Comparison of ENCODE assay signal across 8 cellular contexts in genomic region chr6:16205377-16206144, GRCh38. TPM values are rescaled to one million over a fixed set of nuclear protein-coding genes. Genes with fewer than 3 reads are reported as not detected.
DNase-seq lines count a peak whose midpoint lies in the region; ATAC-seq, FAIRE-seq and TF ChIP-seq lines count a peak whose summit lies in the region.

No MANE protein-coding gene starts in this region.

- peak; percentile 86 for ATAC-seq in GM21825 (IDR thresholded peaks at IDR 0.05; ENCODE audit: unreplicated experiment)

- H3K9ac ChIP-seq in endothelial cell of umbilical vein (replicated peaks; ENCODE audit: extremely low read depth, insufficient read depth, low read length): no peak overlapping the region

- H3K27me3 ChIP-seq in endothelial cell of umbilical vein (ENCODE audit: control insufficient read depth in 2 of 2, insufficient read depth in 2 of 2, low read length in 2 of 2): no peaks in the 10 kb centered on the region
- peaks cover 3% of the 10 kb centered on the region for H3K27me3 ChIP-seq in suprapubic skin

- no peak overlapping the region for H3K4me3 ChIP-seq in endothelial cell of umbilical vein (replicated peaks in 1 of 3; ENCODE audit: insufficient read depth in 1 of 3, low read depth in 1 of 3, low read length in 3 of 3)
- H3K4me3 ChIP-seq in suprapubic skin: no peak overlapping the region

- BruUV-seq in endothelial cell of umbilical vein (replicated peaks; lab: Mats Ljungman, UMichigan): no TSS peak

- TF ChIP-seq CTCF in endothelial cell of umbilical vein (IDR thresholded peaks at IDR 0.05; ENCODE audit: extremely low read depth in 1 of 2, insufficient read depth in 1 of 2, low read depth in 1 of 2, low read length in 2 of 2): no peak
- no peak for TF ChIP-seq CTCF in suprapubic skin (IDR thresholded peaks at IDR 0.05)

- DNase-seq in GM12891 (ENCODE audit: insufficient read length, low spot score) (no peak), M059J (ENCODE audit: low read depth) (peak; percentile 93), endothelial cell of umbilical vein (ENCODE audit: low read depth, low spot score) (peak; percentile 29), suprapubic skin (ENCODE audit: low spot score in 2 of 2) (no peak), NCI-H187 (lab: John Stamatoyannopoulos, UW) (no peak), NOMO-1 treated with DMSO at 0.1 percent for 48 hours (lab: John Stamatoyannopoulos, UW; ENCODE audit: unreplicated experiment) (no peak), posterior vena cava (ENCODE audit: low spot score) (no peak)

- FAIRE-seq in GM12891 (lab: Jason Lieb, UNC) (peak; percentile 93), endothelial cell of umbilical vein (lab: Jason Lieb, UNC) (no peak)

- dilution Hi-C loops in endothelial cell of umbilical vein (cut with MboI; ENCODE audit: extremely low pct_ligation_motif_present, low sequenced_read_pairs): no loop called here

- H3K27ac ChIP-seq in endothelial cell of umbilical vein (ENCODE audit: insufficient read depth, low read depth, low read length) (no peak overlapping the region), suprapubic skin (peak overlapping the region; percentile 49)

- 83% methylated on average over 4 of the region's 4 CpGs for whole genome bisulfite sequencing in suprapubic skin

- no peaks in the 10 kb centered on the region for H4K20me1 ChIP-seq in endothelial cell of umbilical vein (replicated peaks; ENCODE audit: control insufficient read depth, extremely low read depth, insufficient read depth, low read length)

- H3K36me3 ChIP-seq in endothelial cell of umbilical vein (ENCODE audit: control insufficient read depth in 2 of 2, extremely low read depth in 1 of 2, insufficient read depth in 2 of 2, low read length in 2 of 2) (no peaks in the 10 kb centered on the region), suprapubic skin (no peaks in the 10 kb centered on the region)

- TF ChIP-seq EP300 in suprapubic skin (IDR thresholded peaks at IDR 0.05): no peak

- H3K4me2 ChIP-seq in endothelial cell of umbilical vein (ENCODE audit: insufficient read depth, low read length): no peak overlapping the region

- no peaks in the 10 kb centered on the region for H3K9me1 ChIP-seq in endothelial cell of umbilical vein (replicated peaks; ENCODE audit: control insufficient read depth, extremely low read depth, insufficient read depth, low read length)

- POLR2A ChIA-PET in endothelial cell of umbilical vein (lab: Charles Lee): interaction anchor here (0.6 to 1.0 kb wide), 3 partner anchors 34 to 487 kb away, joined by 3 read pairs; partner anchors contain the start of gene MYLIP

- intact Hi-C loops in endothelial cell of umbilical vein (cut with micrococcal nuclease): loop anchor here (1.0 to 10.0 kb wide), 10 partner anchors 10 to 651 kb away; partner anchors contain the start of gene GMPR
- intact Hi-C loops in posterior vena cava (cut with DNase I): loop anchor here in 1 of 2 donors (5.0 kb wide), 1 partner anchor 513 kb away; no protein-coding TSS in a partner anchor

- no peaks in the 10 kb centered on the region for H3K9me3 ChIP-seq in endothelial cell of umbilical vein (replicated peaks; ENCODE audit: control insufficient read depth, insufficient read depth, low read length)
- H3K9me3 ChIP-seq in suprapubic skin: no peaks in the 10 kb centered on the region

- CTCF ChIA-PET in endothelial cell of umbilical vein (lab: Charles Lee): interaction anchor here (0.7 to 12.3 kb wide), 17 partner anchors 8 to 577 kb away, joined by 3 to 90 read pairs (median 4); partner anchors contain the start of gene GMPR

- H3K4me1 ChIP-seq in endothelial cell of umbilical vein (ENCODE audit: control insufficient read depth, extremely low read depth, insufficient read depth, low read length): peaks cover 14% of the 10 kb centered on the region
- H3K4me1 ChIP-seq in suprapubic skin: peaks cover 18% of the 10 kb centered on the region

- no peak overlapping the region for H2AFZ ChIP-seq in endothelial cell of umbilical vein (ENCODE audit: low read depth, low read length)

- no peaks in the 10 kb centered on the region for H3K79me2 ChIP-seq in endothelial cell of umbilical vein (ENCODE audit: control insufficient read depth, insufficient read depth, low read length)

- no peak for TF ChIP-seq POLR2A in GM12891 (IDR thresholded peaks at IDR 0.05; ENCODE audit: low read depth, low read length)
- TF ChIP-seq POLR2A in endothelial cell of umbilical vein (IDR thresholded peaks at IDR 0.05; ENCODE audit: low read depth, low read length): no peak
- no peak for TF ChIP-seq POLR2A in suprapubic skin (IDR thresholded peaks at IDR 0.05)

TF ChIP-seq in GM12891, 5 proteins besides CTCF, POLR2A, EP300 and RAD21:
- no peak for TF ChIP-seq SPI1 (IDR thresholded peaks at IDR 0.05; ENCODE audit: low read depth, low read length)
- peak; percentile 60 for TF ChIP-seq PAX5 (IDR thresholded peaks at IDR 0.05; ENCODE audit: insufficient read depth, low read length, severe bottlenecking)

TF ChIP-seq in endothelial cell of umbilical vein, 7 proteins besides CTCF, POLR2A, EP300 and RAD21:
- TF ChIP-seq JUN (IDR thresholded peaks at IDR 0.05; ENCODE audit: borderline replicate concordance, insufficient read depth, insufficient read length, low read depth): no peak
- TF ChIP-seq GATA2 (IDR thresholded peaks at IDR 0.05; ENCODE audit: insufficient read depth, insufficient read length, low read depth, low read length): no peak
- TF ChIP-seq MAX (IDR thresholded peaks at IDR 0.05; ENCODE audit: insufficient read depth, insufficient read length): no peak
- no peak for TF ChIP-seq FOS (IDR thresholded peaks at IDR 0.05; ENCODE audit: borderline replicate concordance, insufficient read depth, low read length)

RNA-seq across cellular contexts. Expression of gene GMPR, which starts 32.8 kb away (rescaled TPM):
- polyA plus RNA-seq in GM12891 (2012; ENCODE audit: low read depth, missing spikeins): 9.8 TPM
- total RNA-seq in M059J (2014; rRNA removed; shearing (Covaris generic)): 64.3 and 92.2 TPM in 2 replicates
- 36.3 and 43.2 TPM in 2 replicates for total RNA-seq in endothelial cell of umbilical vein
- 58.7 and 64.0 TPM in 2 replicates for polyA plus RNA-seq in endothelial cell of umbilical vein
- polyA plus RNA-seq in endothelial cell of umbilical vein (2011; cell fraction: cytosol; rRNA removed): 57.6 and 61.4 TPM in 2 replicates
- polyA plus RNA-seq in endothelial cell of umbilical vein (2011; cell fraction: nucleus; rRNA removed): 33.5 and 37.9 TPM in 2 replicates
- 23.4 and 30.6 TPM in 2 replicates for polyA plus RNA-seq in endothelial cell of umbilical vein (2012)
- polyA minus RNA-seq in endothelial cell of umbilical vein: 52.9 and 54.1 TPM in 2 replicates
- polyA minus RNA-seq in endothelial cell of umbilical vein (2011; cell fraction: cytosol; rRNA and poly(A)+ RNA removed): not detected
- polyA minus RNA-seq in endothelial cell of umbilical vein (2011; cell fraction: nucleus; rRNA and poly(A)+ RNA removed): 24.2 and 26.7 TPM in 2 replicates
- total RNA-seq in suprapubic skin: 10 to 100 TPM in 2 of 4 donors, 1 to 10 TPM in 2; 4.9 to 16.4 (median 12.9) TPM
- total RNA-seq in posterior vena cava: 10 to 100 TPM; 14.0 to 14.7 TPM

Comparison
In these comparisons a context has a peak if more than half of its experiments do, and no peak if none do; other contexts are left out.
1. DNase-seq: peak in M059J (single experiment) and endothelial cell of umbilical vein (single experiment); none in GM12891 (single experiment), suprapubic skin (0 of 2), NCI-H187 (0 of 2), NOMO-1 treated with DMSO at 0.1 percent for 48 hours (single experiment) and posterior vena cava (single experiment).